1 cellular context compared by ENCODE assay signal in the genomic region with DNA sequence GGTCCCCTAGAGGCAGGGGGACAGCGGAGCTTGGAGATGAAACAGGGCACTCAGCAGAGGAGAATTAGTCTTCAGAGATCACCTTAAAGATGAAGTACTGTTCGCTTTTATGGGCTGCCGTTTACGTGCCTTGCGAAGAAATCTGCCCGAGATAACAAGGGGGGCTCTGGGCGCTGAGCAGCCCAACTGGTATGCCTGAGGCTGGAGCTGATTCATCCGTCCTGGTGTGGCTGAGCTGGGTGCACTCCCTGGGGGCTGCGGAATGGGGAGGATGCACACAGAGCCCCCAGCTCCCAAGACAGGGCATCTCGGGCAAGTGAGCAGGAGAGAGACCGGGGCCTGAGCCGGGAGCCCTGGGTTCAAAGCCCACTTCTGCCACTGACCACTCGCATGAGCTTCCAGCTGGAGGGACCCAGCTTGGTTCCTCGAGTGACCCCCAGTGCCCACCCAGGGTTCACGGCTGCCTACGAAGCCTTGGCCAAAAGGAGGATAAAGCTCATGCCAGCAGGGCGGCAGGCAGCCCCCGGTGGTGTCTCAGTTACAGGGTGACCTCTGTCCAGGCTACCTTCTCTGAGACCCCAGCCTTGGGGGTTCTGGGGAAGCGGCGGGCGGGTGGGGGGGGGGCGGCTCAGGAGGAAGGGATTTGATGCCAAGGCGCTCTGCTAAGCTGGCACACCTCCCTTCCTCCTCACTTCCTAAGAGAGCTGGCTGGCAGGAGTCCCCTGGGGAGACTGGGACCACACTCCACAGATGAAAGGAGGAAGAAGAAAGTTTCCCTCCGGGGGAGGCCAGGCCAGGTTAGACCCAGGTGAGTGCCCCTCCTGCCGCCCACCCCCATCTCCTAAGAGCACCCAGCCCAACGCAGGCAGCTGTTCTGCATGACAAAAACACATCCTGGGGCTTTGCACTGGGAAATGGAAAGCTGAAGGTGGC.
TF ChIP-seq lines count a peak whose summit lies in the region.

No MANE protein-coding gene starts in this region.

TF ChIP-seq in H1, 55 proteins besides CTCF, POLR2A, EP300 and RAD21 (continued from another document):
- TF ChIP-seq, protein P1, sequence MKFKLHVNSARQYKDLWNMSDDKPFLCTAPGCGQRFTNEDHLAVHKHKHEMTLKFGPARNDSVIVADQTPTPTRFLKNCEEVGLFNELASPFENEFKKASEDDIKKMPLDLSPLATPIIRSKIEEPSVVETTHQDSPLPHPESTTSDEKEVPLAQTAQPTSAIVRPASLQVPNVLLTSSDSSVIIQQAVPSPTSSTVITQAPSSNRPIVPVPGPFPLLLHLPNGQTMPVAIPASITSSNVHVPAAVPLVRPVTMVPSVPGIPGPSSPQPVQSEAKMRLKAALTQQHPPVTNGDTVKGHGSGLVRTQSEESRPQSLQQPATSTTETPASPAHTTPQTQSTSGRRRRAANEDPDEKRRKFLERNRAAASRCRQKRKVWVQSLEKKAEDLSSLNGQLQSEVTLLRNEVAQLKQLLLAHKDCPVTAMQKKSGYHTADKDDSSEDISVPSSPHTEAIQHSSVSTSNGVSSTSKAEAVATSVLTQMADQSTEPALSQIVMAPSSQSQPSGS (IDR thresholded peaks at IDR 0.05; ENCODE audit: low read length), result no peak
- TF ChIP-seq, protein P2, sequence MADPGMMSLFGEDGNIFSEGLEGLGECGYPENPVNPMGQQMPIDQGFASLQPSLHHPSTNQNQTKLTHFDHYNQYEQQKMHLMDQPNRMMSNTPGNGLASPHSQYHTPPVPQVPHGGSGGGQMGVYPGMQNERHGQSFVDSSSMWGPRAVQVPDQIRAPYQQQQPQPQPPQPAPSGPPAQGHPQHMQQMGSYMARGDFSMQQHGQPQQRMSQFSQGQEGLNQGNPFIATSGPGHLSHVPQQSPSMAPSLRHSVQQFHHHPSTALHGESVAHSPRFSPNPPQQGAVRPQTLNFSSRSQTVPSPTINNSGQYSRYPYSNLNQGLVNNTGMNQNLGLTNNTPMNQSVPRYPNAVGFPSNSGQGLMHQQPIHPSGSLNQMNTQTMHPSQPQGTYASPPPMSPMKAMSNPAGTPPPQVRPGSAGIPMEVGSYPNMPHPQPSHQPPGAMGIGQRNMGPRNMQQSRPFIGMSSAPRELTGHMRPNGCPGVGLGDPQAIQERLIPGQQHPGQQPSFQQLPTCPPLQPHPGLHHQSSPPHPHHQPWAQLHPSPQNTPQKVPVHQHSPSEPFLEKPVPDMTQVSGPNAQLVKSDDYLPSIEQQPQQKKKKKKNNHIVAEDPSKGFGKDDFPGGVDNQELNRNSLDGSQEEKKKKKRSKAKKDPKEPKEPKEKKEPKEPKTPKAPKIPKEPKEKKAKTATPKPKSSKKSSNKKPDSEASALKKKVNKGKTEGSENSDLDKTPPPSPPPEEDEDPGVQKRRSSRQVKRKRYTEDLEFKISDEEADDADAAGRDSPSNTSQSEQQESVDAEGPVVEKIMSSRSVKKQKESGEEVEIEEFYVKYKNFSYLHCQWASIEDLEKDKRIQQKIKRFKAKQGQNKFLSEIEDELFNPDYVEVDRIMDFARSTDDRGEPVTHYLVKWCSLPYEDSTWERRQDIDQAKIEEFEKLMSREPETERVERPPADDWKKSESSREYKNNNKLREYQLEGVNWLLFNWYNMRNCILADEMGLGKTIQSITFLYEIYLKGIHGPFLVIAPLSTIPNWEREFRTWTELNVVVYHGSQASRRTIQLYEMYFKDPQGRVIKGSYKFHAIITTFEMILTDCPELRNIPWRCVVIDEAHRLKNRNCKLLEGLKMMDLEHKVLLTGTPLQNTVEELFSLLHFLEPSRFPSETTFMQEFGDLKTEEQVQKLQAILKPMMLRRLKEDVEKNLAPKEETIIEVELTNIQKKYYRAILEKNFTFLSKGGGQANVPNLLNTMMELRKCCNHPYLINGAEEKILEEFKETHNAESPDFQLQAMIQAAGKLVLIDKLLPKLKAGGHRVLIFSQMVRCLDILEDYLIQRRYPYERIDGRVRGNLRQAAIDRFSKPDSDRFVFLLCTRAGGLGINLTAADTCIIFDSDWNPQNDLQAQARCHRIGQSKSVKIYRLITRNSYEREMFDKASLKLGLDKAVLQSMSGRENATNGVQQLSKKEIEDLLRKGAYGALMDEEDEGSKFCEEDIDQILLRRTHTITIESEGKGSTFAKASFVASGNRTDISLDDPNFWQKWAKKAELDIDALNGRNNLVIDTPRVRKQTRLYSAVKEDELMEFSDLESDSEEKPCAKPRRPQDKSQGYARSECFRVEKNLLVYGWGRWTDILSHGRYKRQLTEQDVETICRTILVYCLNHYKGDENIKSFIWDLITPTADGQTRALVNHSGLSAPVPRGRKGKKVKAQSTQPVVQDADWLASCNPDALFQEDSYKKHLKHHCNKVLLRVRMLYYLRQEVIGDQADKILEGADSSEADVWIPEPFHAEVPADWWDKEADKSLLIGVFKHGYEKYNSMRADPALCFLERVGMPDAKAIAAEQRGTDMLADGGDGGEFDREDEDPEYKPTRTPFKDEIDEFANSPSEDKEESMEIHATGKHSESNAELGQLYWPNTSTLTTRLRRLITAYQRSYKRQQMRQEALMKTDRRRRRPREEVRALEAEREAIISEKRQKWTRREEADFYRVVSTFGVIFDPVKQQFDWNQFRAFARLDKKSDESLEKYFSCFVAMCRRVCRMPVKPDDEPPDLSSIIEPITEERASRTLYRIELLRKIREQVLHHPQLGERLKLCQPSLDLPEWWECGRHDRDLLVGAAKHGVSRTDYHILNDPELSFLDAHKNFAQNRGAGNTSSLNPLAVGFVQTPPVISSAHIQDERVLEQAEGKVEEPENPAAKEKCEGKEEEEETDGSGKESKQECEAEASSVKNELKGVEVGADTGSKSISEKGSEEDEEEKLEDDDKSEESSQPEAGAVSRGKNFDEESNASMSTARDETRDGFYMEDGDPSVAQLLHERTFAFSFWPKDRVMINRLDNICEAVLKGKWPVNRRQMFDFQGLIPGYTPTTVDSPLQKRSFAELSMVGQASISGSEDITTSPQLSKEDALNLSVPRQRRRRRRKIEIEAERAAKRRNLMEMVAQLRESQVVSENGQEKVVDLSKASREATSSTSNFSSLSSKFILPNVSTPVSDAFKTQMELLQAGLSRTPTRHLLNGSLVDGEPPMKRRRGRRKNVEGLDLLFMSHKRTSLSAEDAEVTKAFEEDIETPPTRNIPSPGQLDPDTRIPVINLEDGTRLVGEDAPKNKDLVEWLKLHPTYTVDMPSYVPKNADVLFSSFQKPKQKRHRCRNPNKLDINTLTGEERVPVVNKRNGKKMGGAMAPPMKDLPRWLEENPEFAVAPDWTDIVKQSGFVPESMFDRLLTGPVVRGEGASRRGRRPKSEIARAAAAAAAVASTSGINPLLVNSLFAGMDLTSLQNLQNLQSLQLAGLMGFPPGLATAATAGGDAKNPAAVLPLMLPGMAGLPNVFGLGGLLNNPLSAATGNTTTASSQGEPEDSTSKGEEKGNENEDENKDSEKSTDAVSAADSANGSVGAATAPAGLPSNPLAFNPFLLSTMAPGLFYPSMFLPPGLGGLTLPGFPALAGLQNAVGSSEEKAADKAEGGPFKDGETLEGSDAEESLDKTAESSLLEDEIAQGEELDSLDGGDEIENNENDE (IDR thresholded peaks at IDR 0.05; ENCODE audit: insufficient replicate concordance, low read length), result no peak
- TF ChIP-seq TCF12 (IDR thresholded peaks at IDR 0.05; ENCODE audit: low read depth, low read length) (no peak), SP1 (IDR thresholded peaks at IDR 0.05; ENCODE audit: low read depth, low read length) (no peak), SUZ12 (IDR thresholded peaks at IDR 0.05; ENCODE audit: low read length) (no peak), SIRT6 (IDR thresholded peaks at IDR 0.05; ENCODE audit: low read length) (no peak), TEAD4 (IDR thresholded peaks at IDR 0.05; ENCODE audit: low read depth, low read length) (no peak), GTF2F1 (IDR thresholded peaks at IDR 0.05; ENCODE audit: borderline replicate concordance, low read depth, low read length) (no peak), SP2 (IDR thresholded peaks at IDR 0.05; ENCODE audit: low read length) (no peak)
- TF ChIP-seq, protein P3, sequence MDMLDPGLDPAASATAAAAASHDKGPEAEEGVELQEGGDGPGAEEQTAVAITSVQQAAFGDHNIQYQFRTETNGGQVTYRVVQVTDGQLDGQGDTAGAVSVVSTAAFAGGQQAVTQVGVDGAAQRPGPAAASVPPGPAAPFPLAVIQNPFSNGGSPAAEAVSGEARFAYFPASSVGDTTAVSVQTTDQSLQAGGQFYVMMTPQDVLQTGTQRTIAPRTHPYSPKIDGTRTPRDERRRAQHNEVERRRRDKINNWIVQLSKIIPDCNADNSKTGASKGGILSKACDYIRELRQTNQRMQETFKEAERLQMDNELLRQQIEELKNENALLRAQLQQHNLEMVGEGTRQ (IDR thresholded peaks at IDR 0.05; ENCODE audit: low read length), result no peak
